Comparison of ENCODE assay signal across 26 cellular contexts in genomic region chr13:50779443-50780200, GRCh38.
"Had no signal": no experiment of that assay in that cellular context is flagged by ENCODE, and none has a peak within 500 bp of the region (broad histone marks: within the 10 kb centered on the region; RNA-seq: fewer than 3 reads in every experiment).

No MANE protein-coding gene starts in this region.

- H3K27me3 ChIP-seq: brain microvascular endothelial cell, SJCRH30 had no signal

- H3K27ac ChIP-seq: brain microvascular endothelial cell, RWPE1, SJCRH30, VCaP had no signal

- H3K9me3 ChIP-seq: SJCRH30 had no signal

- DNase-seq: activated CD4-positive, alpha-beta memory T cell treated with anti-CD3 and anti-CD28 coated beads, Interleukin-2, amount 10 ng/mL, durations not matched to agents 7 days and 5 days; activated CD4-positive, alpha-beta T cell treated with anti-CD3 and anti-CD28 coated beads for 36 hours; activated CD4-positive, alpha-beta T cell treated with anti-CD3 and anti-CD28 coated beads, Interleukin-2, amount 50 U/mL, for 1 hour; activated gamma-delta T cell; activated naive CD4-positive, alpha-beta T cell treated with anti-CD3 and anti-CD28 coated beads for 36 hours; activated naive CD8-positive, alpha-beta T cell treated with anti-CD3 and anti-CD28 coated beads for 36 hours; activated T-cell treated with anti-CD3 and anti-CD28 coated beads for 4 hours; activated T-cell treated with anti-CD3 and anti-CD28 coated beads, Interleukin-2, amount 50 U/mL, for 48 hours; brain microvascular endothelial cell; cerebellar nuclear complex; KG1; NCI-H1048; NCI-H146; NCI-H187 treated with DMSO at 0.1 percent for 48 hours; NCI-H2081 treated with DMSO at 0.1 percent for 48 hours; NCI-H446; NCI-H774; NK-92 treated with Interleukin-12 subunit alpha and Interleukin-12 subunit beta, amount 100 ng/mL, for 24 hours; Right ventricle myocardium superior; T-helper 2 cell; T1000 had no signal

- ATAC-seq: activated CD4-positive, alpha-beta T cell treated with anti-CD3 and anti-CD28 coated beads for 36 hours; activated T-helper 17 cell treated with anti-CD3 and anti-CD28 coated beads, Interleukin-2, amount 50 U/mL, for 72 hours; Panc1 had no signal

- H3K4me3 ChIP-seq: SJCRH30 had no signal

- H3K4me1 ChIP-seq: SJCRH30 had no signal

- H3K36me3 ChIP-seq: brain microvascular endothelial cell, SJCRH30 had no signal
